8 cellular contexts compared by ENCODE assay signal in genomic region chr4:144575181-144575580, GRCh38.
DNase-seq lines count a peak whose midpoint lies in the region; ATAC-seq and TF ChIP-seq lines count a peak whose summit lies in the region.

No MANE protein-coding gene starts in this region.

- TF ChIP-seq POLR2A in NB4 (IDR thresholded peaks at IDR 0.05; ENCODE audit: extremely low read depth, insufficient read length): no peak
- no peak for TF ChIP-seq POLR2A in tibial nerve (IDR thresholded peaks at IDR 0.05)

- H3K27ac ChIP-seq in tibial nerve: peak overlapping the region in 1 of 4 donors; percentile 25

- H3K9me3 ChIP-seq in tibial nerve: no peaks in the 10 kb centered on the region

- DNase-seq in Right ventricle myocardium inferior (ENCODE audit: missing footprints): no peak
- no peak for DNase-seq in Right ventricle myocardium superior
- peak; percentile 8 for DNase-seq in NB4 (ENCODE audit: low read depth)
- DNase-seq in fibroblast of gingiva (ENCODE audit: low read depth): peak; percentile 70
- no peak for DNase-seq in tibial nerve (ENCODE audit: low spot score in 2 of 2)
- DNase-seq in stimulated activated CD8-positive, alpha-beta memory T cell treated with anti-CD3 and anti-CD28 coated beads, Interleukin-4, amount 100 ng/mL, for 48 hours: no peak

- H3K4me1 ChIP-seq in tibial nerve: peaks cover 0 to 18% (median 0%) of the 10 kb centered on the region in 4 donors

- no peak overlapping the region for H3K4me3 ChIP-seq in NB4 (ENCODE audit: low read depth, low read length)
- no peak overlapping the region for H3K4me3 ChIP-seq in tibial nerve

- ATAC-seq in Right ventricle myocardium inferior: peak; percentile 50
- ATAC-seq in Right ventricle myocardium superior (ENCODE audit: poor library complexity): no peak
- no peak for ATAC-seq in HG03280 (IDR thresholded peaks at IDR 0.05; ENCODE audit: unreplicated experiment)
- ATAC-seq in GM21515 (IDR thresholded peaks at IDR 0.05; ENCODE audit: unreplicated experiment): no peak

- 27% methylated on average over 2 of the region's 2 CpGs for WGBS in tibial nerve, 2 donors

- intact Hi-C loops in Right ventricle myocardium inferior (cut with DNase I) (no loop called here), Right ventricle myocardium superior (cut with DNase I) (no loop called here)

- no peaks in the 10 kb centered on the region for H3K27me3 ChIP-seq in tibial nerve

- TF ChIP-seq EP300 in tibial nerve (IDR thresholded peaks at IDR 0.05): no peak

- H3K36me3 ChIP-seq in tibial nerve: no peaks in the 10 kb centered on the region

- TF ChIP-seq CTCF in NB4 (IDR thresholded peaks at IDR 0.05; ENCODE audit: low read depth, low read length) (no peak), tibial nerve (IDR thresholded peaks at IDR 0.05) (peak; percentile 17 to 34 (median 28))

Comparison
In these comparisons a context has a peak if more than half of its experiments do, and no peak if none do; other contexts are left out.
1. DNase-seq: peak in NB4 (single experiment) and fibroblast of gingiva (single experiment); none in Right ventricle myocardium inferior (single experiment), Right ventricle myocardium superior (single experiment), tibial nerve (0 of 2) and stimulated activated CD8-positive, alpha-beta memory T cell treated with anti-CD3 and anti-CD28 coated beads, Interleukin-4, amount 100 ng/mL, for 48 hours (single experiment).